Comparison of ENCODE assay signal across 18 cellular contexts in genomic region chr6:137105375-137105774, GRCh38.
DNase-seq lines count a peak whose midpoint lies in the region; ATAC-seq and TF ChIP-seq lines count a peak whose summit lies in the region.
"Had no signal": no experiment of that assay in that cellular context is flagged by ENCODE, and none has a peak within 500 bp of the region (broad histone marks: within the 10 kb centered on the region; RNA-seq: fewer than 3 reads in every experiment).

No MANE protein-coding gene starts in this region.

- peaks cover 47% of the 10 kb centered on the region for H3K4me1 Mint-ChIP-seq in stimulated activated naive CD8-positive, alpha-beta T cell treated with anti-CD3 and anti-CD28 coated beads, Interleukin-15, Interleukin-2, amounts not matched to agents 100 ng/mL and 50 ng/mL, for 24 hours (ENCODE audit: low read depth)
- H3K4me1 Mint-ChIP-seq in stimulated activated naive CD8-positive, alpha-beta T cell treated with anti-CD3 and anti-CD28 coated beads, Interleukin-15, amount 100 ng/mL, for 72 hours: peaks cover 22% of the 10 kb centered on the region
- peaks cover 41% of the 10 kb centered on the region for H3K4me1 Mint-ChIP-seq in activated T-helper 1 cell treated with anti-CD3 and anti-CD28 coated beads, Interleukin-12 subunit alpha, Interleukin-12 subunit beta, Interleukin-2, Interleukin-4 antibody, amounts not matched to agents 30 ng/mL and 10 ng/mL and 1 ng/mL, durations not matched to agents 14 hours and 24 hours and 36 hours (ENCODE audit: low read depth)

- no peaks in the 10 kb centered on the region for H3K27me3 Mint-ChIP-seq in stimulated activated naive CD8-positive, alpha-beta T cell treated with anti-CD3 and anti-CD28 coated beads, Interleukin-15, Interleukin-2, amounts not matched to agents 100 ng/mL and 50 ng/mL, for 24 hours
- peaks cover 16% of the 10 kb centered on the region for H3K27me3 Mint-ChIP-seq in stimulated activated naive CD8-positive, alpha-beta T cell treated with anti-CD3 and anti-CD28 coated beads, Interleukin-15, amount 100 ng/mL, for 72 hours
- H3K27me3 Mint-ChIP-seq in activated T-helper 1 cell treated with anti-CD3 and anti-CD28 coated beads, Interleukin-12 subunit alpha, Interleukin-12 subunit beta, Interleukin-2, Interleukin-4 antibody, amounts not matched to agents 30 ng/mL and 10 ng/mL and 1 ng/mL, durations not matched to agents 14 hours and 24 hours and 36 hours (ENCODE audit: insufficient read depth): peaks cover 3% of the 10 kb centered on the region

- 84% methylated on average over 4 of the region's 4 CpGs for WGBS in thymus

- H3K27ac Mint-ChIP-seq in stimulated activated naive CD8-positive, alpha-beta T cell treated with anti-CD3 and anti-CD28 coated beads, Interleukin-15, Interleukin-2, amounts not matched to agents 100 ng/mL and 50 ng/mL, for 24 hours: peak overlapping the region; percentile 34
- H3K27ac Mint-ChIP-seq in stimulated activated naive CD8-positive, alpha-beta T cell treated with anti-CD3 and anti-CD28 coated beads, Interleukin-15, amount 100 ng/mL, for 72 hours: no peak overlapping the region
- no peak overlapping the region for H3K27ac Mint-ChIP-seq in activated T-helper 1 cell treated with anti-CD3 and anti-CD28 coated beads, Interleukin-12 subunit alpha, Interleukin-12 subunit beta, Interleukin-2, Interleukin-4 antibody, amounts not matched to agents 30 ng/mL and 10 ng/mL and 1 ng/mL, durations not matched to agents 14 hours and 24 hours and 36 hours
- H3K27ac Mint-ChIP-seq: activated naive CD4-positive, alpha-beta T cell treated with anti-CD3 and anti-CD28 coated beads, Interleukin-2, amount 10 ng/mL, durations not matched to agents 7 days and 5 days had no signal

- peaks cover 5% of the 10 kb centered on the region for H3K36me3 Mint-ChIP-seq in stimulated activated naive CD8-positive, alpha-beta T cell treated with anti-CD3 and anti-CD28 coated beads, Interleukin-15, Interleukin-2, amounts not matched to agents 100 ng/mL and 50 ng/mL, for 24 hours (ENCODE audit: low read depth)
- peaks cover 15% of the 10 kb centered on the region for H3K36me3 Mint-ChIP-seq in activated T-helper 1 cell treated with anti-CD3 and anti-CD28 coated beads, Interleukin-12 subunit alpha, Interleukin-12 subunit beta, Interleukin-2, Interleukin-4 antibody, amounts not matched to agents 30 ng/mL and 10 ng/mL and 1 ng/mL, durations not matched to agents 14 hours and 24 hours and 36 hours (ENCODE audit: low read depth)

- H3K27me3 ChIP-seq in foreskin keratinocyte: no peaks in the 10 kb centered on the region
- no peaks in the 10 kb centered on the region for H3K27me3 ChIP-seq in thymus (ENCODE audit: control insufficient read depth, insufficient read depth)
- H3K27me3 ChIP-seq: colonic mucosa, right lobe of liver, vagina had no signal

- no peak overlapping the region for H3K4me3 Mint-ChIP-seq in stimulated activated naive CD8-positive, alpha-beta T cell treated with anti-CD3 and anti-CD28 coated beads, Interleukin-15, Interleukin-2, amounts not matched to agents 100 ng/mL and 50 ng/mL, for 24 hours
- H3K4me3 Mint-ChIP-seq in stimulated activated naive CD8-positive, alpha-beta T cell treated with anti-CD3 and anti-CD28 coated beads, Interleukin-15, amount 100 ng/mL, for 72 hours: no peak overlapping the region
- H3K4me3 Mint-ChIP-seq in activated T-helper 1 cell treated with anti-CD3 and anti-CD28 coated beads, Interleukin-12 subunit alpha, Interleukin-12 subunit beta, Interleukin-2, Interleukin-4 antibody, amounts not matched to agents 30 ng/mL and 10 ng/mL and 1 ng/mL, durations not matched to agents 14 hours and 24 hours and 36 hours: peak overlapping the region; percentile 9
- H3K4me3 Mint-ChIP-seq: activated naive CD4-positive, alpha-beta T cell treated with anti-CD3 and anti-CD28 coated beads, Interleukin-2, amount 10 ng/mL, durations not matched to agents 7 days and 5 days had no signal

- H3K9me3 Mint-ChIP-seq in stimulated activated naive CD8-positive, alpha-beta T cell treated with anti-CD3 and anti-CD28 coated beads, Interleukin-15, Interleukin-2, amounts not matched to agents 100 ng/mL and 50 ng/mL, for 24 hours: no peaks in the 10 kb centered on the region
- H3K9me3 Mint-ChIP-seq in stimulated activated naive CD8-positive, alpha-beta T cell treated with anti-CD3 and anti-CD28 coated beads, Interleukin-15, amount 100 ng/mL, for 72 hours: peaks cover 0 to 15% of the 10 kb centered on the region in 2 donors
- H3K9me3 Mint-ChIP-seq in activated T-helper 1 cell treated with anti-CD3 and anti-CD28 coated beads, Interleukin-12 subunit alpha, Interleukin-12 subunit beta, Interleukin-2, Interleukin-4 antibody, amounts not matched to agents 30 ng/mL and 10 ng/mL and 1 ng/mL, durations not matched to agents 14 hours and 24 hours and 36 hours: peaks cover 54% of the 10 kb centered on the region

- H3K36me3 ChIP-seq in thymus (ENCODE audit: control insufficient read depth, insufficient read depth): no peaks in the 10 kb centered on the region
- H3K36me3 ChIP-seq: colonic mucosa, right lobe of liver, vagina had no signal

- H3K27ac ChIP-seq in foreskin keratinocyte (peak overlapping the region; percentile 2), thymus (ENCODE audit: low read depth) (peak overlapping the region; percentile 32)
- H3K27ac ChIP-seq: colonic mucosa, right lobe of liver, vagina had no signal

- no peak for DNase-seq in stimulated activated naive CD8-positive, alpha-beta T cell treated with anti-CD3 and anti-CD28 coated beads, Interleukin-15, amount 100 ng/mL, for 72 hours
- DNase-seq in activated T-helper 1 cell treated with anti-CD3 and anti-CD28 coated beads, Interleukin-12 subunit alpha, Interleukin-12 subunit beta, Interleukin-2, Interleukin-4 antibody, amounts not matched to agents 30 ng/mL and 10 ng/mL and 1 ng/mL, durations not matched to agents 14 hours and 24 hours and 36 hours (ENCODE audit: low spot score): no peak
- DNase-seq in foreskin keratinocyte (peak; percentile 78 to 91), NCI-H1436 (lab: John Stamatoyannopoulos, UW) (no peak), GM19240 (ENCODE audit: insufficient read length, low spot score) (no peak)
- DNase-seq: activated CD4-positive, alpha-beta T cell treated with anti-CD3 and anti-CD28 coated beads, Interleukin-2, amount 50 U/mL, for 1 hour; activated naive CD4-positive, alpha-beta T cell treated with anti-CD3 and anti-CD28 coated beads, Interleukin-2, amount 10 ng/mL, durations not matched to agents 7 days and 5 days; activated T-cell treated with anti-CD3 and anti-CD28 coated beads for 4 hours; colonic mucosa; DMS79 treated with DMSO at 0.1 percent for 48 hours; NCI-H1694; NCI-H446; right lobe of liver had no signal

- no peak for TF ChIP-seq CTCF in foreskin keratinocyte (conservative IDR thresholded peaks at IDR 0.05)

- intact Hi-C loops in activated T-helper 1 cell treated with anti-CD3 and anti-CD28 coated beads, Interleukin-12 subunit alpha, Interleukin-12 subunit beta, Interleukin-2, Interleukin-4 antibody, amounts not matched to agents 30 ng/mL and 10 ng/mL and 1 ng/mL, durations not matched to agents 14 hours and 24 hours and 36 hours (cut with micrococcal nuclease): no loop called here

- no peak overlapping the region for H3K4me3 ChIP-seq in thymus (ENCODE audit: low read length)
- H3K4me3 ChIP-seq: colonic mucosa, right lobe of liver, vagina had no signal

- ATAC-seq in stimulated activated naive CD8-positive, alpha-beta T cell treated with anti-CD3 and anti-CD28 coated beads, Interleukin-15, amount 100 ng/mL, for 72 hours: no peak
- peak; percentile 62 for ATAC-seq in foreskin keratinocyte
- no peak for ATAC-seq in GM18861 (IDR thresholded peaks at IDR 0.05; ENCODE audit: unreplicated experiment)
- ATAC-seq: left lobe of liver, right lobe of liver had no signal

- H3K4me1 ChIP-seq in foreskin keratinocyte: peaks cover 18% of the 10 kb centered on the region
- H3K4me1 ChIP-seq in thymus (ENCODE audit: control insufficient read depth, insufficient read depth, low read length): no peaks in the 10 kb centered on the region
- H3K4me1 ChIP-seq: colonic mucosa, right lobe of liver had no signal

- no peaks in the 10 kb centered on the region for H3K9me3 ChIP-seq in thymus (ENCODE audit: control insufficient read depth)
- H3K9me3 ChIP-seq: colonic mucosa, right lobe of liver, vagina had no signal

Comparison
In these comparisons a context has a peak if more than half of its experiments do, and no peak if none do; other contexts are left out.
1. DNase-seq: peak in foreskin keratinocyte (2 of 2); none in stimulated activated naive CD8-positive, alpha-beta T cell treated with anti-CD3 and anti-CD28 coated beads, Interleukin-15, amount 100 ng/mL, for 72 hours (0 of 2), activated T-helper 1 cell treated with anti-CD3 and anti-CD28 coated beads, Interleukin-12 subunit alpha, Interleukin-12 subunit beta, Interleukin-2, Interleukin-4 antibody, amounts not matched to agents 30 ng/mL and 10 ng/mL and 1 ng/mL, durations not matched to agents 14 hours and 24 hours and 36 hours (single experiment), NCI-H1436 (single experiment) and GM19240 (single experiment).